Comparison of ENCODE assay signal across 19 cellular contexts in the genomic region with DNA sequence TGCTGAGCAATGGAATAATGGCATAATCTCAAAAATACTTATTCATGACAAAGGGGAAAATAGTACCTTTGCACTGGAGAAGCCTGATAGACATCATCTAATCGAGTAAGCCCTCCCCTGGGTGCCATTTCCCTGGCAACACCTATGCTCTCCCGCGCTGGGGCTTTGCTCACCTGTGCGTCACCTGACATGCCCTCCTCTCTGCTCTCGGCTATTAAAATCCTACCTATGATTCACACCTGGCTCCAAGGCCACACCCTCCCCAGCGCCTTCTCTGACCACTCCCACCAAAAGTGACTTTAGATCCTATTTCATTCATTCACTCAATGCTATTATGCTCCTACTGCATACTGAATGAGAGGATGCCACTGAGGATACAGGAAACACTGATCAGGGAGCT.
DNase-seq lines count a peak whose midpoint lies in the region; ATAC-seq and TF ChIP-seq lines count a peak whose summit lies in the region.
"Had no signal": no experiment of that assay in that cellular context is flagged by ENCODE, and none has a peak within 500 bp of the region (broad histone marks: within the 10 kb centered on the region; RNA-seq: fewer than 3 reads in every experiment).

No MANE protein-coding gene starts in this region.

- no peak overlapping the region for H3K27ac Mint-ChIP-seq in CD14-positive monocyte
- H3K27ac Mint-ChIP-seq: activated CD8-positive, alpha-beta memory T cell treated with anti-CD3 and anti-CD28 coated beads, Interleukin-2, amount 10 ng/mL, durations not matched to agents 7 days and 5 days; CD8-positive, alpha-beta T cell; memory B cell had no signal

- H3K27me3 ChIP-seq in right atrium auricular region, result no peaks in the 10 kb centered on the region
- H3K27me3 ChIP-seq in foreskin keratinocyte, result peaks cover 8% of the 10 kb centered on the region
- no peaks in the 10 kb centered on the region for H3K27me3 ChIP-seq in upper lobe of right lung
- H3K27me3 ChIP-seq: gastrocnemius medialis, uterus had no signal

- H3K4me3 ChIP-seq in right atrium auricular region (no peak overlapping the region), upper lobe of right lung (no peak overlapping the region)
- H3K4me3 ChIP-seq: gastrocnemius medialis, GM12878, uterus had no signal

- ATAC-seq in Right ventricle myocardium inferior (no peak), foreskin keratinocyte (peak; percentile 88), upper lobe of right lung (peak; percentile 8), HG03025 (IDR thresholded peaks at IDR 0.05; ENCODE audit: low FRiP score, unreplicated experiment) (no peak)
- ATAC-seq: activated CD8-positive, alpha-beta memory T cell treated with anti-CD3 and anti-CD28 coated beads, Interleukin-2, amount 10 ng/mL, durations not matched to agents 7 days and 5 days; CD8-positive, alpha-beta T cell; gastrocnemius medialis had no signal

- DNase-seq in Right ventricle myocardium inferior (ENCODE audit: missing footprints) (peak; percentile 5), right atrium auricular region (ENCODE audit: low spot score) (no peak), NCI-H526 treated with DMSO at 0.1 percent for 48 hours (lab: John Stamatoyannopoulos, UW) (peak; percentile 5), foreskin keratinocyte (peak; percentile 70 to 86), upper lobe of right lung (no peak), GM19238 (ENCODE audit: insufficient read length, low spot score) (no peak), CD14-positive monocyte (ENCODE audit: low spot score) (no peak)
- DNase-seq: activated CD4-positive, alpha-beta T cell treated with anti-CD3 and anti-CD28 coated beads for 1 hour; activated CD8-positive, alpha-beta memory T cell treated with anti-CD3 and anti-CD28 coated beads, Interleukin-2, amount 10 ng/mL, durations not matched to agents 7 days and 5 days; activated effector memory CD4-positive, alpha-beta T cell treated with anti-CD3 and anti-CD28 coated beads, Interleukin-2, amount 50 U/mL, for 16 hours; amygdala; CD8-positive, alpha-beta T cell; gastrocnemius medialis; T1000; uterus had no signal

- no peaks in the 10 kb centered on the region for H3K36me3 ChIP-seq in right atrium auricular region
- no peaks in the 10 kb centered on the region for H3K36me3 ChIP-seq in upper lobe of right lung
- H3K36me3 ChIP-seq: gastrocnemius medialis, uterus had no signal

- H3K27me3 Mint-ChIP-seq in CD14-positive monocyte (ENCODE audit: low read depth in 3 of 3), result peaks cover 10 to 17% (median 14%) of the 10 kb centered on the region in 3 donors

- H3K27ac ChIP-seq in right atrium auricular region (no peak overlapping the region), foreskin keratinocyte (no peak overlapping the region), upper lobe of right lung (no peak overlapping the region)
- H3K27ac ChIP-seq: uterus had no signal

- H3K4me3 Mint-ChIP-seq in CD14-positive monocyte, result no peak overlapping the region
- H3K4me3 Mint-ChIP-seq: activated CD8-positive, alpha-beta memory T cell treated with anti-CD3 and anti-CD28 coated beads, Interleukin-2, amount 10 ng/mL, durations not matched to agents 7 days and 5 days; CD8-positive, alpha-beta T cell; memory B cell; nephron had no signal

- peaks cover 5% of the 10 kb centered on the region for H3K4me1 Mint-ChIP-seq in CD14-positive monocyte

- H3K9me3 ChIP-seq in right atrium auricular region (no peaks in the 10 kb centered on the region), upper lobe of right lung (no peaks in the 10 kb centered on the region)
- H3K9me3 ChIP-seq: gastrocnemius medialis, uterus had no signal

- intact Hi-C loops in Right ventricle myocardium inferior (cut with DNase I) (no loop called here), upper lobe of right lung (cut with DNase I) (no loop called here), CD14-positive monocyte (cut with micrococcal nuclease) (no loop called here)

- H3K4me1 ChIP-seq in right atrium auricular region (no peaks in the 10 kb centered on the region), foreskin keratinocyte (no peaks in the 10 kb centered on the region), upper lobe of right lung (no peaks in the 10 kb centered on the region)
- H3K4me1 ChIP-seq: gastrocnemius medialis, uterus had no signal

- TF ChIP-seq CTCF in right atrium auricular region (IDR thresholded peaks at IDR 0.05) (no peak), foreskin keratinocyte (conservative IDR thresholded peaks at IDR 0.05) (no peak), upper lobe of right lung (IDR thresholded peaks at IDR 0.05) (no peak), CD14-positive monocyte (IDR thresholded peaks at IDR 0.05) (no peak)

- H3K9me3 Mint-ChIP-seq in CD14-positive monocyte, result peaks cover 0 to 8% (median 7%) of the 10 kb centered on the region in 7 donors
- H3K9me3 Mint-ChIP-seq: CD8-positive, alpha-beta T cell; memory B cell; nephron had no signal

- H3K36me3 Mint-ChIP-seq in CD14-positive monocyte, result no peaks in the 10 kb centered on the region
- H3K36me3 Mint-ChIP-seq: activated CD8-positive, alpha-beta memory T cell treated with anti-CD3 and anti-CD28 coated beads, Interleukin-2, amount 10 ng/mL, durations not matched to agents 7 days and 5 days; CD8-positive, alpha-beta T cell; memory B cell had no signal

Comparison
In these comparisons a context has a peak if more than half of its experiments do, and no peak if none do; other contexts are left out.
1. DNase-seq: peak in Right ventricle myocardium inferior (single experiment), NCI-H526 treated with DMSO at 0.1 percent for 48 hours (single experiment) and foreskin keratinocyte (2 of 2); none in right atrium auricular region (single experiment), upper lobe of right lung (single experiment), GM19238 (single experiment) and CD14-positive monocyte (single experiment).
2. ATAC-seq: peak in foreskin keratinocyte (single experiment) and upper lobe of right lung (single experiment); none in Right ventricle myocardium inferior (single experiment) and HG03025 (single experiment).